ENCODE assay signal across 8 cellular contexts in the genomic region with DNA sequence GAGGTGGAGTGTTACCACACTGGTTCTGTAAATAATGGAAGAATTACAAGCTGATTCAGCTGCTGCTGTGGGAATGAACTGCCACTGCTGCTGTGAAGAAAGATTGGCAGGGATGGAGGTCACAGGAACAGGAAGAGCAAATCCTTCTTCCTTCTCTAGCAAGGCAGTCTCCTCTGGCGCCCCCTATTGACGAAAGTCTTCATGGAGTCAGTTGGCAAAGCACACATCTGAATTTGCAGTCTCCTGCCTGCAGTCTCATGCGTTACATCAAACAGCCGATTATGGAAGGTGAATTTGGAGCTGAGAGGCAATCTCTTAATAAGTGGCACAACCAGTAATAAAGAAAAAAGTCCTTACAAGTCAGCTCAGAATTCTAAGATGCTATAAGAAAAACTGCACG.
DNase-seq lines count a peak whose midpoint lies in the region; ATAC-seq lines count a peak whose summit lies in the region.

No MANE protein-coding gene starts in this region.

- H3K36me3 ChIP-seq in H7 (replicated peaks; ENCODE audit: control insufficient read depth, insufficient read depth, low read length): no peaks in the 10 kb centered on the region

- H3K27me3 ChIP-seq in H7 (ENCODE audit: control insufficient read depth, insufficient read depth, low read length): no peaks in the 10 kb centered on the region

- DNase-seq in AG08396 (ENCODE audit: low spot score) (peak; percentile 41), H7 (peak; percentile 64), SHP77 (lab: John Stamatoyannopoulos, UW) (peak; percentile 71 to 81), fibroblast of the conjunctiva (ENCODE audit: low read depth) (peak; percentile 56), pulmonary artery endothelial cell (ENCODE audit: low read depth, low spot score) (peak; percentile 2), HuH-7.5 (ENCODE audit: low spot score) (no peak), activated gamma-delta T cell (lab: John Stamatoyannopoulos, UW) (no peak)

- no peak overlapping the region for H3K4me3 ChIP-seq in H7 (ENCODE audit: insufficient read depth, low read depth, low read length)

- ATAC-seq in GM21447 (IDR thresholded peaks at IDR 0.05; ENCODE audit: unreplicated experiment): no peak

Comparison
In these comparisons a context has a peak if more than half of its experiments do, and no peak if none do; other contexts are left out.
1. DNase-seq: peak in AG08396 (single experiment), H7 (single experiment), SHP77 (2 of 2), fibroblast of the conjunctiva (single experiment) and pulmonary artery endothelial cell (single experiment); none in HuH-7.5 (single experiment) and activated gamma-delta T cell (single experiment).